ENCODE assay signal across 8 cellular contexts in the genomic region with DNA sequence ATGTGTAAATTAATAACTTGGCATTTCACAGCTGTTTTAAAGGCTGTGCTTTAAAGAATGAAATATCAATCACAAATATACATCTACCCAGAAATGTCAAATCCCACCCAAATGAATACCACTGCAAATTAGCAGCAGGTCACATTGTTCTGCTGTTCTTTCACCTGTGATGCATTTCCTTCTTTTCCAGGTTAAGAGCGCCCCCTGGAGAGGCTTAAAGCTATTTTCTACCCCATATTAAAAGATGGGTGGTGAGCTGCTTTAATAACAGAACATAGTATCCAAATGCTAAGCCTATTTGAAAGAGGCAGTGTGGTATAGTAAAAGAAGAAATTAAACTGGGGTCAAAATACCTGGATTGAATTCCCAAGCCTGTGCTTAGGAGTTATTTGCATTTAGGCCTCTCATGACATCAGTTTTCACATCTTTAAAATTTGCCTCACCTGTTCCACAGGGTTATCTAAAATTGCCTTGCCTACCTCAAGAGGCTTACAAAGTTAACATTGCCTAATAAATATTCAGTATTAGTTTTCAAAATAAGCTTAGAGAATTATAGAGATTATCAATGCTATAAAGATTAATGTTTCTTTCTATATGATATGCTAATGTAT.
DNase-seq lines count a peak whose midpoint lies in the region; ATAC-seq lines count a peak whose summit lies in the region.

No MANE protein-coding gene starts in this region.

- intact Hi-C loops in activated CD4-positive, alpha-beta T cell treated with anti-CD3 and anti-CD28 coated beads, Interleukin-2, amount 10 ng/mL, durations not matched to agents 24 days and 14 days (cut with micrococcal nuclease), result loop anchor here (5.0 kb wide), 1 partner anchor 402 kb away; no protein-coding TSS in a partner anchor

- H3K27ac Mint-ChIP-seq in activated CD4-positive, alpha-beta T cell treated with anti-CD3 and anti-CD28 coated beads, Interleukin-2, amount 10 ng/mL, durations not matched to agents 24 days and 14 days, result no peak overlapping the region

- H3K4me1 Mint-ChIP-seq in activated CD4-positive, alpha-beta T cell treated with anti-CD3 and anti-CD28 coated beads, Interleukin-2, amount 10 ng/mL, durations not matched to agents 24 days and 14 days, result no peaks in the 10 kb centered on the region

- H3K9me3 Mint-ChIP-seq in activated CD4-positive, alpha-beta T cell treated with anti-CD3 and anti-CD28 coated beads, Interleukin-2, amount 10 ng/mL, durations not matched to agents 24 days and 14 days, result no peaks in the 10 kb centered on the region

- H3K4me3 Mint-ChIP-seq in activated CD4-positive, alpha-beta T cell treated with anti-CD3 and anti-CD28 coated beads, Interleukin-2, amount 10 ng/mL, durations not matched to agents 24 days and 14 days, result no peak overlapping the region

- H3K36me3 Mint-ChIP-seq in activated CD4-positive, alpha-beta T cell treated with anti-CD3 and anti-CD28 coated beads, Interleukin-2, amount 10 ng/mL, durations not matched to agents 24 days and 14 days (ENCODE audit: low read depth), result no peaks in the 10 kb centered on the region

- ATAC-seq in GM18858 (IDR thresholded peaks at IDR 0.05; ENCODE audit: unreplicated experiment) (peak; percentile 58), GM18909 (IDR thresholded peaks at IDR 0.05; ENCODE audit: poor library complexity, unreplicated experiment) (no peak), HG03097 (IDR thresholded peaks at IDR 0.05; ENCODE audit: low FRiP score, unreplicated experiment) (no peak)

- DNase-seq in COLO668 (lab: John Stamatoyannopoulos, UW; ENCODE audit: unreplicated experiment) (peak; percentile 72), NCI-H2081 (lab: John Stamatoyannopoulos, UW) (peak; percentile 58 to 59), kidney glomerular epithelial cell (lab: John Stamatoyannopoulos, UW) (peak; percentile 46), NCI-H2107 (lab: John Stamatoyannopoulos, UW) (no peak)
- peak; percentile 63 for DNase-seq in activated CD4-positive, alpha-beta T cell treated with anti-CD3 and anti-CD28 coated beads, Interleukin-2, amount 10 ng/mL, durations not matched to agents 24 days and 14 days

- no peaks in the 10 kb centered on the region for H3K27me3 Mint-ChIP-seq in activated CD4-positive, alpha-beta T cell treated with anti-CD3 and anti-CD28 coated beads, Interleukin-2, amount 10 ng/mL, durations not matched to agents 24 days and 14 days
